Comparison of ENCODE assay signal across 29 cellular contexts in genomic region chrX:123230798-123231197, GRCh38. TPM values are rescaled to one million over a fixed set of nuclear protein-coding genes. Genes with fewer than 3 reads are reported as not detected.
"Had no signal": no experiment of that assay in that cellular context is flagged by ENCODE, and none has a peak within 500 bp of the region (broad histone marks: within the 10 kb centered on the region; RNA-seq: fewer than 3 reads in every experiment).

No MANE protein-coding gene starts in this region.

- H3K4me2 ChIP-seq: smooth muscle cell had no signal

- H3K9me3 ChIP-seq: breast epithelium, esophagus muscularis mucosa, heart left ventricle, psoas muscle, sigmoid colon, vagina had no signal

- DNase-seq: activated CD4-positive, alpha-beta memory T cell treated with anti-CD3 and anti-CD28 coated beads, Interleukin-2, amount 10 ng/mL, durations not matched to agents 7 days and 5 days; activated CD4-positive, alpha-beta T cell treated with anti-CD3 and anti-CD28 coated beads for 1 hour; activated CD4-positive, alpha-beta T cell treated with anti-CD3 and anti-CD28 coated beads, Interleukin-2, amount 10 ng/mL, durations not matched to agents 7 days and 5 days; activated gamma-delta T cell treated with Interleukin-2 at 50 U/mL for 16 hours; activated naive CD8-positive, alpha-beta T cell treated with anti-CD3 and anti-CD28 coated beads, Interleukin-2, amount 50 U/mL, for 24 hours; activated T-cell treated with anti-CD3 and anti-CD28 coated beads, Interleukin-2, amount 50 U/mL, for 4 hours; amygdala; foreskin keratinocyte; heart left ventricle; hypothalamus; left cardiac atrium; left ventricle myocardium superior; nephron progenitor cell; psoas muscle; sigmoid colon; stimulated activated CD4-positive, alpha-beta T cell treated with anti-CD3 and anti-CD28 coated beads, Interleukin-1b, Interleukin-23, amount 100 ng/mL, for 48 hours; stimulated activated CD4-positive, alpha-beta T cell treated with anti-CD3 and anti-CD28 coated beads, Interleukin-4, amount 100 ng/mL, for 4 hours; stimulated activated CD8-positive, alpha-beta memory T cell treated with anti-CD3 and anti-CD28 coated beads, Interleukin-4, amount 100 ng/mL, for 48 hours; stimulated activated naive CD8-positive, alpha-beta T cell treated with anti-CD3 and anti-CD28 coated beads, Interleukin-15, amount 100 ng/mL, for 72 hours; substantia nigra; T-helper 2 cell had no signal

- H3K9ac ChIP-seq: parathyroid adenoma had no signal

- FAIRE-seq: keratinocyte had no signal

- H3K4me3 ChIP-seq: breast epithelium, esophagus muscularis mucosa, heart left ventricle, psoas muscle, sigmoid colon, smooth muscle cell, vagina had no signal

- H3K36me3 ChIP-seq: breast epithelium, esophagus muscularis mucosa, heart left ventricle, sigmoid colon, vagina had no signal

- H3K79me2 ChIP-seq: parathyroid adenoma had no signal

- H3K27me3 ChIP-seq: esophagus muscularis mucosa, foreskin keratinocyte, sigmoid colon, vagina had no signal

- H3K27ac ChIP-seq: breast epithelium, esophagus muscularis mucosa, foreskin keratinocyte, heart left ventricle, parathyroid adenoma, psoas muscle, sigmoid colon, vagina had no signal

- H3K4me1 ChIP-seq: breast epithelium, esophagus muscularis mucosa, foreskin keratinocyte, heart left ventricle, parathyroid adenoma, psoas muscle, sigmoid colon, vagina had no signal

- H2AFZ ChIP-seq: parathyroid adenoma had no signal

RNA-seq across cellular contexts. Expression of gene GRIA3, which starts 46.7 kb away (rescaled TPM):
- total RNA-seq: activated CD4-positive, alpha-beta memory T cell treated with anti-CD3 and anti-CD28 coated beads, Interleukin-2, amount 10 ng/mL, durations not matched to agents 7 days and 5 days; activated CD4-positive, alpha-beta T cell treated with anti-CD3 and anti-CD28 coated beads, Interleukin-2, amount 10 ng/mL, durations not matched to agents 7 days and 5 days; activated T-cell treated with anti-CD3 and anti-CD28 coated beads, Interleukin-2, amount 50 U/mL, for 4 hours; activated T-helper 17 cell treated with anti-CD3 and anti-CD28 coated beads, Interleukin-2, amount 50 U/mL, for 72 hours; foreskin keratinocyte; lung microvascular endothelial cell had no signal
- polyA plus RNA-seq: foreskin keratinocyte, keratinocyte had no signal
